Comparison of ENCODE assay signal across 23 cellular contexts in genomic region chr4:164880489-164881262, GRCh38. TPM values are rescaled to one million over a fixed set of nuclear protein-coding genes. Genes with fewer than 3 reads are reported as not detected.
A peak's percentile ranks its signal among the peaks of the same experiment; 100 is the strongest.
DNase-seq lines count a peak whose midpoint lies in the region; ATAC-seq, FAIRE-seq and TF ChIP-seq lines count a peak whose summit lies in the region.
"Had no signal": no experiment of that assay in that cellular context is flagged by ENCODE, and none has a peak within 500 bp of the region (broad histone marks: within the 10 kb centered on the region; RNA-seq: fewer than 3 reads in every experiment).

No MANE protein-coding gene starts in this region.

- peak overlapping the region; percentile 84 for H4K5ac ChIP-seq in H1 (ENCODE audit: insufficient read length, low read depth, low read length)

- no peak for TF ChIP-seq RAD21 in H1 (IDR thresholded peaks at IDR 0.05 in 1 of 2, conservative IDR thresholded peaks at IDR 0.05 in 1 of 2; ENCODE audit: low read depth in 2 of 2, low read length in 2 of 2)

- TF ChIP-seq CTCF in A673 (conservative IDR thresholded peaks at IDR 0.05; ENCODE audit: low read depth, low read length) (no peak), H1 (IDR thresholded peaks at IDR 0.05; ENCODE audit: control extremely low read depth in 1 of 3, insufficient read depth in 1 of 3, low read depth in 1 of 3, low read length in 3 of 3) (no peak), mesothelial cell of epicardium (IDR thresholded peaks at IDR 0.05; ENCODE audit: unreplicated experiment) (no peak), heart right ventricle (IDR thresholded peaks at IDR 0.05) (no peak)

- ATAC-seq in GM21723 (IDR thresholded peaks at IDR 0.05; ENCODE audit: unreplicated experiment), result no peak
- ATAC-seq in heart right ventricle, result no peak
- ATAC-seq: GM12878 had no signal

- H4K20me1 ChIP-seq in H1 (replicated peaks in 1 of 2; ENCODE audit: control insufficient read depth in 1 of 2, insufficient read depth in 2 of 2, low read length in 2 of 2), result no peaks in the 10 kb centered on the region

- peaks cover 5% of the 10 kb centered on the region for H3K9me3 Mint-ChIP-seq in mesothelial cell of epicardium

- H3K36me3 Mint-ChIP-seq in mesothelial cell of epicardium, result no peaks in the 10 kb centered on the region
- H3K36me3 Mint-ChIP-seq: CD4-positive, CD25-positive, alpha-beta regulatory T cell had no signal

- no peak overlapping the region for H2BK20ac ChIP-seq in H1 (ENCODE audit: low read length)

- peak overlapping the region; percentile 49 for H3K4me3 ChIP-seq in A673 (ENCODE audit: low read depth, low read length, poor library complexity, severe bottlenecking)
- H3K4me3 ChIP-seq in HUES64 (ENCODE audit: low read length), result peak overlapping the region; percentile 72
- peak overlapping the region in 2 of 4 experiments; percentile 82 to 90; a peak in 3 of 8 replicates for H3K4me3 ChIP-seq in H1 (ENCODE audit: extremely low read depth in 1 of 4, insufficient read depth in 2 of 4, low read depth in 3 of 4, low read length in 4 of 4)
- no peak overlapping the region for H3K4me3 ChIP-seq in heart right ventricle
- H3K4me3 ChIP-seq: GM12878 had no signal

- H2BK15ac ChIP-seq in H1 (ENCODE audit: low read length), result no peak overlapping the region

- no peak overlapping the region for H2BK12ac ChIP-seq in H1 (ENCODE audit: low read depth, low read length)

- H3K9me3 ChIP-seq in A673 (ENCODE audit: low read depth, low read length, poor library complexity, severe bottlenecking), result no peaks in the 10 kb centered on the region
- H3K9me3 ChIP-seq in HUES64 (ENCODE audit: insufficient read depth, low read depth, low read length), result no peaks in the 10 kb centered on the region
- H3K9me3 ChIP-seq in H1 (ENCODE audit: insufficient read depth in 2 of 2, low read depth in 1 of 2, low read length in 1 of 2), result no peaks in the 10 kb centered on the region
- no peaks in the 10 kb centered on the region for H3K9me3 ChIP-seq in heart right ventricle
- H3K9me3 ChIP-seq: BE2C, SK-N-SH had no signal

- CTCF ChIA-PET in A673 (lab: Charles Lee), result no interaction called here
- CTCF ChIA-PET in H1 (lab: Charles Lee; ENCODE audit: partially characterized antibody), result interaction anchor here (0.6 to 3.3 kb wide), 11 partner anchors 23 to 1372 kb away, joined by 3 to 11 read pairs (median 5); no protein-coding TSS in a partner anchor

- H3K4ac ChIP-seq in H1 (replicated peaks; ENCODE audit: insufficient read length, low read depth, low read length), result no peak overlapping the region

- peak; percentile 52 for FAIRE-seq in H1 (lab: Jason Lieb, UNC)
- FAIRE-seq: GM12878 had no signal

- H3K18ac ChIP-seq in H1 (ENCODE audit: extremely low read depth, low read length), result no peak overlapping the region

- 63% methylated on average over 1 of the region's 1 CpG for WGBS in HUES64
- WGBS in H1 (ENCODE audit: extremely low coverage in 1 of 2, insufficient coverage in 1 of 2, insufficient read length in 1 of 2, insufficient replicate concordance in 2 of 2, low coverage in 1 of 2, low lambda C conversion rate in 2 of 2, missing lambda C conversion rate in 1 of 2), 2 experiments, result 62% methylated on average over 1 of the region's 1 CpG; no CpG with 5 or more reads in 1 of the 2 experiments
- 49 to 66% methylated on average over 1 of the region's 1 CpG for WGBS in heart right ventricle, 2 donors

- H3K79me1 ChIP-seq in H1 (ENCODE audit: low read depth, low read length), result no peaks in the 10 kb centered on the region

- no peak overlapping the region for H3K23ac ChIP-seq in H1 (ENCODE audit: insufficient read length)

- no peak for DNase-seq in A673 (ENCODE audit: low spot score)
- DNase-seq in H1 (ENCODE audit: low read depth in 1 of 2, low spot score in 2 of 2), result no peak
- DNase-seq in mesothelial cell of epicardium (ENCODE audit: low spot score in 2 of 2, unreplicated experiment in 2 of 2), result no peak
- DNase-seq in heart right ventricle, result no peak
- DNase-seq in cerebellar nuclear complex (lab: John Stamatoyannopoulos, UW), result no peak
- DNase-seq in COR-L47 (lab: John Stamatoyannopoulos, UW), result no peak
- DNase-seq: BE2C; CD4-positive, CD25-positive, alpha-beta regulatory T cell; DMS153; GOT3; NCI-H1105; NCI-H2081; NCI-H510A; NCI-H774; OCI-M1; Right ventricle myocardium superior; SK-N-SH had no signal

- TF ChIP-seq EP300 in H1 (IDR thresholded peaks at IDR 0.05; ENCODE audit: borderline replicate concordance in 1 of 2, low read depth in 2 of 2, low read length in 2 of 2), result no peak

- H2AK5ac ChIP-seq in H1 (ENCODE audit: low read depth, low read length), result no peak overlapping the region

- H2BK5ac ChIP-seq in H1 (ENCODE audit: low read depth, low read length), result no peak overlapping the region

- no peak for TF ChIP-seq POLR2A in H1 (IDR thresholded peaks at IDR 0.05; ENCODE audit: control extremely low read depth in 1 of 2, low read depth in 2 of 2, low read length in 2 of 2)

- no TSS peak for BruUV-seq in A673 (replicated peaks; lab: Mats Ljungman, UMichigan)

- H3K14ac ChIP-seq in H1 (ENCODE audit: insufficient read length), result no peak overlapping the region

- H3K79me2 ChIP-seq in H1 (ENCODE audit: control insufficient read depth in 1 of 2, insufficient read depth in 2 of 2, low read length in 2 of 2), result peaks cover 0 to 68% of the 10 kb centered on the region in 2 experiments; a peak in 3 of 4 replicates

- H2BK120ac ChIP-seq in H1 (replicated peaks; ENCODE audit: low read depth, low read length), result no peak overlapping the region

- H3K27me3 ChIP-seq in A673 (replicated peaks; ENCODE audit: insufficient read depth, low read depth, low read length, poor library complexity) (no peaks in the 10 kb centered on the region), HUES64 (ENCODE audit: insufficient read depth, low read length) (no peaks in the 10 kb centered on the region), H1 (replicated peaks in 1 of 4; ENCODE audit: control insufficient read depth in 3 of 4, extremely low read depth in 1 of 4, insufficient read depth in 3 of 4, low read length in 3 of 4) (no peaks in the 10 kb centered on the region), heart right ventricle (peaks cover 0 to 5% (median 0%) of the 10 kb centered on the region in 7 donors)

- POLR2A ChIA-PET in A673 (lab: Charles Lee; ENCODE audit: low non-redundant PET), result no interaction called here
- POLR2A ChIA-PET in H1 (lab: Charles Lee; ENCODE audit: partially characterized antibody), result interaction anchor here (0.7 to 1.9 kb wide), 10 partner anchors 8 to 448 kb away, joined by 3 to 16 read pairs (median 3); no protein-coding TSS in a partner anchor

- H3K27ac ChIP-seq in A673 (ENCODE audit: low read depth, low read length, poor library complexity, severe bottlenecking) (no peak overlapping the region), HUES64 (ENCODE audit: low read depth, low read length) (peak overlapping the region; percentile 85), H1 (ENCODE audit: low read depth, low read length) (no peak overlapping the region), heart right ventricle (no peak overlapping the region)

- H3K27ac Mint-ChIP-seq in mesothelial cell of epicardium, result peak overlapping the region; percentile 39
- H3K27ac Mint-ChIP-seq: CD4-positive, CD25-positive, alpha-beta regulatory T cell had no signal

- no peak overlapping the region for H4K91ac ChIP-seq in H1 (replicated peaks; ENCODE audit: insufficient read length, low read length)

- H3K56ac ChIP-seq in H1 (replicated peaks; ENCODE audit: insufficient read length, low read depth, low read length), result no peak overlapping the region

- H3K27me3 Mint-ChIP-seq in mesothelial cell of epicardium (ENCODE audit: low read depth), result peaks cover 2% of the 10 kb centered on the region
- H3K27me3 Mint-ChIP-seq: CD4-positive, CD25-positive, alpha-beta regulatory T cell had no signal

- H3K4me1 Mint-ChIP-seq in mesothelial cell of epicardium, result peaks cover 40% of the 10 kb centered on the region

- peak overlapping the region; percentile 64 to 89 for H3K4me2 ChIP-seq in H1 (ENCODE audit: insufficient read depth in 1 of 2, low read depth in 2 of 2, low read length in 2 of 2)
- H3K4me2 ChIP-seq: SK-N-SH had no signal

- H2AFZ ChIP-seq in H1 (ENCODE audit: low read length), result no peak overlapping the region

- H3K9ac ChIP-seq in HUES64 (ENCODE audit: low read depth, low read length) (peak overlapping the region; percentile 37; the same call in 1 of the 2 replicates), H1 (replicated peaks in 1 of 4; ENCODE audit: extremely low read depth in 1 of 4, low read depth in 3 of 4, low read length in 3 of 4) (no peak overlapping the region)
- H3K9ac ChIP-seq: SK-N-SH had no signal

- H3K36me3 ChIP-seq in A673 (ENCODE audit: insufficient read depth, low read length, poor library complexity, severe bottlenecking) (no peaks in the 10 kb centered on the region), HUES64 (ENCODE audit: insufficient read depth, low read length) (peaks cover 62% of the 10 kb centered on the region; the same call in 1 of the 2 replicates), H1 (ENCODE audit: control insufficient read depth in 2 of 4, insufficient read depth in 4 of 4, low read length in 3 of 4) (peaks cover 4 to 74% (median 28%) of the 10 kb centered on the region in 4 experiments), heart right ventricle (no peaks in the 10 kb centered on the region)
- H3K36me3 ChIP-seq: BE2C had no signal

- H3K4me1 ChIP-seq in A673 (ENCODE audit: insufficient read depth, low read length, poor library complexity, severe bottlenecking) (peaks cover 27% of the 10 kb centered on the region), HUES64 (ENCODE audit: insufficient read depth, low read length) (peaks cover 47% of the 10 kb centered on the region), H1 (replicated peaks in 1 of 4; ENCODE audit: control insufficient read depth in 3 of 4, insufficient read depth in 4 of 4, low read length in 3 of 4) (peaks cover 0 to 11% (median 4%) of the 10 kb centered on the region in 4 experiments; a peak in 3 of 7 replicates), heart right ventricle (no peaks in the 10 kb centered on the region)
- H3K4me1 ChIP-seq: BE2C had no signal

- intact Hi-C loops in A673 (cut with micrococcal nuclease; ENCODE audit: unreplicated experiment), result no loop called here
- intact Hi-C loops in heart right ventricle (cut with DNase I), result no loop called here

- H4K8ac ChIP-seq in H1 (ENCODE audit: extremely low read depth, insufficient read depth, low read length), result no peak overlapping the region

- H3K4me3 Mint-ChIP-seq in mesothelial cell of epicardium, result no peak overlapping the region
- H3K4me3 Mint-ChIP-seq: CD4-positive, CD25-positive, alpha-beta regulatory T cell had no signal

- H3K23me2 ChIP-seq in H1 (ENCODE audit: low read depth, low read length), result peaks cover 6% of the 10 kb centered on the region

RNA-seq across cellular contexts. Expression of gene APELA, which starts 3.7 kb away (rescaled TPM):
- total RNA-seq in A673 (2021) (16.5 and 16.9 TPM in 2 replicates), mesothelial cell of epicardium (0.56 to 1.0 TPM (median 0.58 TPM) in 3 replicates), heart right ventricle (not detected)
- 39.9 TPM for polyA plus RNA-seq in HUES64 (2013, experiment 1 of 2)
- 47.2 TPM for polyA plus RNA-seq in HUES64 (2013, experiment 2 of 2)
- 60.2 and 65.2 TPM in 2 replicates for total RNA-seq in H1 (2021; fragmentation: NEBNext Ultra II Directional; extraction: Animal tissue kit (Norgen Biotek cat#: 25700))
- polyA plus RNA-seq in H1 (2011; rRNA removed) (41.9 and 81.8 TPM in 2 replicates), heart right ventricle (not detected)
- 86.6 TPM for polyA plus RNA-seq in H1 (2011; cell fraction: cytosol; rRNA removed)
- 16.0 TPM for polyA plus RNA-seq in H1 (2011; cell fraction: nucleus; rRNA removed)
- polyA plus RNA-seq in H1 (2012, experiment 1 of 2), result 52.0 to 101 TPM (median 56.0 TPM) in 4 replicates
- 35.9 TPM for polyA plus RNA-seq in H1 (2012, experiment 2 of 2)
- polyA plus RNA-seq in H1 (2013, experiment 1 of 2), result 75.1 TPM
- 74.5 TPM for polyA plus RNA-seq in H1 (2013, experiment 2 of 2)
- polyA minus RNA-seq in H1 (2011; rRNA and poly(A)+ RNA removed), result 38.3 and 43.7 TPM in 2 replicates
- polyA minus RNA-seq in H1 (2011; cell fraction: cytosol; rRNA and poly(A)+ RNA removed), result 50.1 TPM
- polyA minus RNA-seq in H1 (2011; cell fraction: nucleus; rRNA and poly(A)+ RNA removed), result 55.4 TPM
- total RNA-seq: A172; CD4-positive, CD25-positive, alpha-beta regulatory T cell; Daoy; HT-29; Right ventricle myocardium superior had no signal
- polyA plus RNA-seq: CD4-positive, CD25-positive, alpha-beta regulatory T cell; SK-N-SH had no signal

Comparison
In these comparisons a context has a peak if more than half of its experiments do, and no peak if none do; other contexts are left out.
1. H3K4me3 ChIP-seq: peak in A673 (single experiment) and HUES64 (single experiment); none in heart right ventricle (0 of 10).